Comparison of ENCODE assay signal across 8 cellular contexts in the genomic region with DNA sequence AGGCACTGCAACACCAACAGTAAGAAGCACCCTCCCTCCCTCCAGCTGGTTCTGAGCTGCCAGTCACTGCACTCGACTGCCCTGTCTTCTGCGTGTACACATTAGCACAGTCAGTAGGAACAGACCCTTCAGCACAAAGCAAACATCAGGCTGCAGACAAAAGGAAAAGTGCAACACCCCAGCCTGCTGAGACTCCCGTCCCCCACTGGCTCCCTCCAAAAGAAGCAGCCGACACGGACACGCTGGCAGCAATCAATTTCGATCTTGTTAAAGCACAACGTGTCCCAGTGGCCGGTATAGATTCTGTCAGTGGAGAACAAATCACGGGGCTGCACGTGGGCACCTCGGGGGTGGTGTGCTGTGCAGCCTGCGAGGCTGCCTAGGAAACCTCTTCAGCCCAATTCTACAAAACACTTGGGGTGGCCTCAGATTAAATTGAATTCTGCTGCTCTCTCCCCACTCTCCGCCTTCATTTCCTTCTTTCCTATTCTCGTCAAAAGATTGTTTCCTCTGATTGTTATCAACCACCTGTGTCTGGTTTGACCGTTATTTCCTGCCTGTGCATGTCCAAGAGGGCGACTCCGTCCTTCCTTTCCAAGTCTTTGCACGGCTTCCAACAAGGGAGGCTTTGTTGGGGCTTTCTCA. TPM values are rescaled to one million over a fixed set of nuclear protein-coding genes. Genes with fewer than 3 reads are reported as not detected.
DNase-seq lines count a peak whose midpoint lies in the region; ATAC-seq and TF ChIP-seq lines count a peak whose summit lies in the region.

No MANE protein-coding gene starts in this region.

- peak overlapping the region; percentile 60 to 83 for H3K4me3 Mint-ChIP-seq in CD14-positive monocyte
- H3K4me3 Mint-ChIP-seq in activated T-helper 17 cell treated with anti-CD3 and anti-CD28 coated beads, Interleukin-2, amount 50 U/mL, for 72 hours = peak overlapping the region; percentile 58

- H3K4me1 ChIP-seq in uterus = peaks cover 7 to 26% of the 10 kb centered on the region in 2 donors

- no peaks in the 10 kb centered on the region for H3K27me3 ChIP-seq in uterus

- no peak for ATAC-seq in activated T-helper 17 cell treated with anti-CD3 and anti-CD28 coated beads, Interleukin-2, amount 50 U/mL, for 72 hours (replicated peaks)
- ATAC-seq in GM21526 (IDR thresholded peaks at IDR 0.05; ENCODE audit: low FRiP score, unreplicated experiment) = no peak

- DNase-seq in CD14-positive monocyte (ENCODE audit: low spot score) = no peak
- peak; percentile 82 for DNase-seq in NCI-H128 (lab: John Stamatoyannopoulos, UW; ENCODE audit: unreplicated experiment)
- DNase-seq in medulla oblongata (ENCODE audit: extremely low spot score) = peak; percentile 56
- no peak for DNase-seq in uterus
- no peak for DNase-seq in GM10248 (ENCODE audit: extremely low spot score)
- no peak for DNase-seq in GOT3 (lab: John Stamatoyannopoulos, UW)

- no peaks in the 10 kb centered on the region for H3K36me3 ChIP-seq in uterus

- H3K4me1 Mint-ChIP-seq in CD14-positive monocyte = peaks cover 21% of the 10 kb centered on the region
- H3K4me1 Mint-ChIP-seq in activated T-helper 17 cell treated with anti-CD3 and anti-CD28 coated beads, Interleukin-2, amount 50 U/mL, for 72 hours = peaks cover 48% of the 10 kb centered on the region

- TF ChIP-seq POLR2A in uterus (IDR thresholded peaks at IDR 0.05) = no peak

- H3K4me3 ChIP-seq in uterus = no peak overlapping the region

- CTCF ChIA-PET in GM10248 (lab: Yijun Ruan, JAX) = interaction anchor here (0.9 to 3.1 kb wide), 4 partner anchors 9 to 308 kb away, joined by 3 to 19 read pairs (median 12); a partner anchor contains a TSS

- H3K9me3 Mint-ChIP-seq in CD14-positive monocyte = no peaks in the 10 kb centered on the region
- H3K9me3 Mint-ChIP-seq in activated T-helper 17 cell treated with anti-CD3 and anti-CD28 coated beads, Interleukin-2, amount 50 U/mL, for 72 hours = no peaks in the 10 kb centered on the region

- intact Hi-C loops in CD14-positive monocyte (cut with micrococcal nuclease) (loop anchor here in 1 of 2 donors (5.0 kb wide), 1 partner anchor 35 kb away; no protein-coding TSS in a partner anchor), uterus (cut with DNase I; ENCODE audit: low total_unique reads) (no loop called here)

- H3K9me3 ChIP-seq in uterus = no peaks in the 10 kb centered on the region

- peak overlapping the region; percentile 78 to 93 for H3K27ac ChIP-seq in uterus

- peak overlapping the region in 1 of 7 donors; percentile 38 for H3K27ac Mint-ChIP-seq in CD14-positive monocyte
- peak overlapping the region; percentile 87 for H3K27ac Mint-ChIP-seq in activated T-helper 17 cell treated with anti-CD3 and anti-CD28 coated beads, Interleukin-2, amount 50 U/mL, for 72 hours

- no peaks in the 10 kb centered on the region for H3K27me3 Mint-ChIP-seq in CD14-positive monocyte (ENCODE audit: low read depth in 3 of 3)
- H3K27me3 Mint-ChIP-seq in activated T-helper 17 cell treated with anti-CD3 and anti-CD28 coated beads, Interleukin-2, amount 50 U/mL, for 72 hours = no peaks in the 10 kb centered on the region

- H3K36me3 Mint-ChIP-seq in CD14-positive monocyte = peaks cover 57 to 69% of the 10 kb centered on the region in 2 donors
- peaks cover 100% of the 10 kb centered on the region for H3K36me3 Mint-ChIP-seq in activated T-helper 17 cell treated with anti-CD3 and anti-CD28 coated beads, Interleukin-2, amount 50 U/mL, for 72 hours (ENCODE audit: low read depth)

- TF ChIP-seq CTCF in CD14-positive monocyte (IDR thresholded peaks at IDR 0.05) = no peak
- no peak for TF ChIP-seq CTCF in uterus (IDR thresholded peaks at IDR 0.05)
- TF ChIP-seq CTCF in GM10248 (IDR thresholded peaks at IDR 0.05; ENCODE audit: control extremely low read depth, extremely low read depth, low read depth, missing control alignments) = no peak

- POLR2A ChIA-PET in GM10248 (lab: Yijun Ruan, JAX) = no interaction called here

RNA-seq across cellular contexts. Expression of gene TRAF3IP2, which starts 38.7 kb away (rescaled TPM):
- 1 to 10 TPM; 1.9 to 3.6 TPM for polyA plus RNA-seq in CD14-positive monocyte
- total RNA-seq in activated T-helper 17 cell treated with anti-CD3 and anti-CD28 coated beads, Interleukin-2, amount 50 U/mL, for 72 hours = 10 to 100 TPM; 36.5 to 63.6 TPM
- 10 to 100 TPM; 17.2 to 64.4 (median 25.4) TPM for total RNA-seq in uterus

Comparison
In these comparisons a context has a peak if more than half of its experiments do, and no peak if none do; other contexts are left out.
1. DNase-seq: peak in NCI-H128 (single experiment) and medulla oblongata (single experiment); none in CD14-positive monocyte (single experiment), uterus (0 of 2), GM10248 (single experiment) and GOT3 (single experiment).